24 cellular contexts compared by ENCODE assay signal in the genomic region with DNA sequence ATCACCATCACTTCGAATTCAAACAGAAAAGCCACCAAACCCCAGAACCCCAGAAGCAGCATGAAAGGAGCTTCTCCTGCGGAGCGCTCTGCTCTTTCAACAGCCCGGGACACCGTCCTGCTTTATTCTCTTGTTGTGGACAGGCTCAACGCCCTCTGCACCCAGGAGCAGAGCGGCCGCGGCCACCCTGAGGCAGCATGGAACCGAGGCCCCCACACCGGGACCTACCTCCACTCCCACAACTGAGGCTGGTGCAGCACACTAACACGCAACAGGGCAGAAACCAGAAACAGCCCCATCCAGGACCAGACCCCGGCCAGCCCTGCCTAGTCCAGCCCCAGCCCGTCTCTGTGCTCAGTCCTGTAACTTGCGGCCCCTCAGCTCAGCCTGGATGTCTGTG. TPM values are rescaled to one million over a fixed set of nuclear protein-coding genes. Genes with fewer than 3 reads are reported as not detected.
A peak's percentile ranks its signal among the peaks of the same experiment; 100 is the strongest.
DNase-seq lines count a peak whose midpoint lies in the region; ATAC-seq and TF ChIP-seq lines count a peak whose summit lies in the region.
"Had no signal": no experiment of that assay in that cellular context is flagged by ENCODE, and none has a peak within 500 bp of the region (broad histone marks: within the 10 kb centered on the region; RNA-seq: fewer than 3 reads in every experiment).

No MANE protein-coding gene starts in this region.

- CTCF ChIA-PET in WTC11 (lab: Charles Lee) = interaction anchor here (0.6 to 1.3 kb wide), 3 partner anchors 118 to 1287 kb away, joined by 3 to 5 read pairs (median 4); no protein-coding TSS in a partner anchor

- no peak overlapping the region for H3K27ac ChIP-seq in endodermal cell (ENCODE audit: low read depth, low read length)
- no peak overlapping the region for H3K27ac ChIP-seq in trophoblast cell (ENCODE audit: low read depth, low read length)
- H3K27ac ChIP-seq: KMS-11, SJCRH30 had no signal

- H3K9me3 Mint-ChIP-seq in WTC11 = no peaks in the 10 kb centered on the region
- H3K9me3 Mint-ChIP-seq in endodermal cell = no peaks in the 10 kb centered on the region
- no peaks in the 10 kb centered on the region for H3K9me3 Mint-ChIP-seq in activated naive CD4-positive, alpha-beta T cell treated with anti-CD3 and anti-CD28 coated beads, Interleukin-2, amount 50 U/mL, for 72 hours
- H3K9me3 Mint-ChIP-seq: CD4-positive, alpha-beta T cell had no signal

- no peak overlapping the region for H3K18ac ChIP-seq in trophoblast cell (ENCODE audit: low read length)

- no peak overlapping the region for H2BK120ac ChIP-seq in trophoblast cell (ENCODE audit: insufficient read depth, low read length, poor library complexity)

- no peak overlapping the region for H2BK5ac ChIP-seq in trophoblast cell (ENCODE audit: low read depth, low read length, poor library complexity)

- H4K91ac ChIP-seq in trophoblast cell (ENCODE audit: low read depth, low read length) = no peak overlapping the region

- H4K12ac ChIP-seq in trophoblast cell (ENCODE audit: low read depth, low read length) = no peak overlapping the region

- no peaks in the 10 kb centered on the region for H3K27me3 Mint-ChIP-seq in WTC11 (ENCODE audit: low read depth)
- no peaks in the 10 kb centered on the region for H3K27me3 Mint-ChIP-seq in endodermal cell (ENCODE audit: insufficient read depth)
- H3K27me3 Mint-ChIP-seq: CD4-positive, alpha-beta T cell had no signal

- no peak overlapping the region for H2AFZ ChIP-seq in trophoblast cell (ENCODE audit: insufficient read depth, low read length, poor library complexity)

- H3K27me3 ChIP-seq in endodermal cell (ENCODE audit: control insufficient read depth, insufficient read depth, low read length, poor library complexity, severe bottlenecking) (no peaks in the 10 kb centered on the region), trophoblast cell (ENCODE audit: insufficient read depth, low read length) (no peaks in the 10 kb centered on the region)
- H3K27me3 ChIP-seq: BLaER1 treated with 17β-estradiol and CSF1 and Interleukin-3, amounts not matched to agents 10 nM and 100 nM; SJCRH30 had no signal

- H2AK5ac ChIP-seq in trophoblast cell (ENCODE audit: low read length) = no peak overlapping the region

- no peak overlapping the region for H3K9ac ChIP-seq in endodermal cell (ENCODE audit: extremely low read depth, low read length, poor library complexity, severe bottlenecking)
- H3K9ac ChIP-seq in trophoblast cell (ENCODE audit: low read length) = no peak overlapping the region
- H3K9ac ChIP-seq: KMS-11 had no signal

- no peak overlapping the region for H3K23ac ChIP-seq in trophoblast cell (ENCODE audit: low read length)

- ATAC-seq in WTC11 (no peak), HG03460 (IDR thresholded peaks at IDR 0.05; ENCODE audit: unreplicated experiment) (no peak), GM18517 (IDR thresholded peaks at IDR 0.05; ENCODE audit: unreplicated experiment) (no peak)
- ATAC-seq in activated naive CD4-positive, alpha-beta T cell treated with anti-CD3 and anti-CD28 coated beads, Interleukin-2, amount 50 U/mL, for 72 hours = no peak
- ATAC-seq: PC-3, Right ventricle myocardium inferior, SK-N-SH treated with all-trans-retinoic acid at 6 μM for 48 hours had no signal

- H4K8ac ChIP-seq in trophoblast cell (ENCODE audit: low read depth, low read length) = no peak overlapping the region

- POLR2A ChIA-PET in WTC11 (lab: Charles Lee) = no interaction called here

- H3K4me3 ChIP-seq in endodermal cell (ENCODE audit: low read length) = no peak overlapping the region
- no peak overlapping the region for H3K4me3 ChIP-seq in trophoblast cell (ENCODE audit: low read depth, low read length)
- H3K4me3 ChIP-seq: BLaER1 treated with 17β-estradiol and CSF1 and Interleukin-3, amounts not matched to agents 10 nM and 100 nM; SJCRH30 had no signal

- H3K9me3 ChIP-seq in endodermal cell (ENCODE audit: control insufficient read depth, low read length) = no peaks in the 10 kb centered on the region
- no peaks in the 10 kb centered on the region for H3K9me3 ChIP-seq in trophoblast cell (ENCODE audit: insufficient read depth, low read depth, low read length)
- H3K9me3 ChIP-seq: BLaER1 treated with 17β-estradiol and CSF1 and Interleukin-3, amounts not matched to agents 10 nM and 100 nM; SJCRH30 had no signal

- H3K4me1 Mint-ChIP-seq in WTC11 (peaks cover 15% of the 10 kb centered on the region), endodermal cell (no peaks in the 10 kb centered on the region)

- H3K27ac Mint-ChIP-seq in WTC11 = peak overlapping the region; percentile 49; the same call in 1 of the 2 replicates
- peak overlapping the region; percentile 7 for H3K27ac Mint-ChIP-seq in endodermal cell
- H3K27ac Mint-ChIP-seq in activated naive CD4-positive, alpha-beta T cell treated with anti-CD3 and anti-CD28 coated beads, Interleukin-2, amount 50 U/mL, for 72 hours = peak overlapping the region in 1 of 2 donors; percentile 81
- H3K27ac Mint-ChIP-seq: CD4-positive, alpha-beta T cell had no signal

- TF ChIP-seq CTCF in WTC11 (IDR thresholded peaks at IDR 0.05) (no peak), endodermal cell (conservative IDR thresholded peaks at IDR 0.05) (no peak)

- H3K36me3 Mint-ChIP-seq in WTC11 = peaks cover 10% of the 10 kb centered on the region
- peaks cover 28% of the 10 kb centered on the region for H3K36me3 Mint-ChIP-seq in endodermal cell (ENCODE audit: low read depth)
- H3K36me3 Mint-ChIP-seq in activated naive CD4-positive, alpha-beta T cell treated with anti-CD3 and anti-CD28 coated beads, Interleukin-2, amount 50 U/mL, for 72 hours = no peaks in the 10 kb centered on the region

- no peaks in the 10 kb centered on the region for H3K79me1 ChIP-seq in trophoblast cell (ENCODE audit: low read length)

- H3K14ac ChIP-seq in trophoblast cell (ENCODE audit: low read length) = no peak overlapping the region

- H3K79me2 ChIP-seq in trophoblast cell (ENCODE audit: control insufficient read depth, insufficient read depth, low read length, poor library complexity) = peaks cover 37% of the 10 kb centered on the region

- DNase-seq in D341Med (ENCODE audit: low spot score) (peak; percentile 22), WTC11 (ENCODE audit: low spot score) (no peak), endodermal cell (no peak), trophoblast cell (no peak)
- DNase-seq in activated naive CD4-positive, alpha-beta T cell treated with anti-CD3 and anti-CD28 coated beads, Interleukin-2, amount 50 U/mL, for 72 hours (ENCODE audit: low spot score in 2 of 2) = no peak
- DNase-seq: CD4-positive, alpha-beta T cell; DMS53; H7; IMR-90; MM.1S; NCI-H2029; NCI-H446 treated with DMSO at 0.1 percent for 48 hours; NCI-H526; NCI-H82; NK-92 treated with Interleukin-12 subunit alpha and Interleukin-12 subunit beta, amount 100 ng/mL, for 24 hours; PC-3; SJCRH30 had no signal

- no peak overlapping the region for H2BK12ac ChIP-seq in trophoblast cell (ENCODE audit: low read length)

- H3K36me3 ChIP-seq in endodermal cell (ENCODE audit: control insufficient read depth, insufficient read depth, low read length) = peaks cover 38% of the 10 kb centered on the region
- peaks cover 32 to 37% of the 10 kb centered on the region in 2 experiments for H3K36me3 ChIP-seq in trophoblast cell (ENCODE audit: control insufficient read depth in 1 of 2, insufficient read depth in 2 of 2, low read length in 2 of 2)

- H3K4me1 ChIP-seq in endodermal cell (ENCODE audit: control insufficient read depth, insufficient read depth, low read length) (no peaks in the 10 kb centered on the region), trophoblast cell (ENCODE audit: control insufficient read depth in 1 of 2, insufficient read depth in 2 of 2, low read length in 2 of 2) (no peaks in the 10 kb centered on the region)
- H3K4me1 ChIP-seq: SJCRH30 had no signal

- no peak overlapping the region for H3K4me2 ChIP-seq in trophoblast cell (ENCODE audit: low read length)
- H3K4me2 ChIP-seq: KMS-11 had no signal

- H3K4me3 Mint-ChIP-seq in WTC11 (no peak overlapping the region), endodermal cell (no peak overlapping the region)
- H3K4me3 Mint-ChIP-seq: CD4-positive, alpha-beta T cell had no signal

- H3K4ac ChIP-seq in trophoblast cell (ENCODE audit: low read depth, low read length) = peak overlapping the region; percentile 28

- 97 to 100% methylated on average over 6 to 15 of the region's 15 CpGs for WGBS in endodermal cell (ENCODE audit: insufficient coverage in 1 of 2, insufficient read length in 1 of 2), 2 experiments
- WGBS in trophoblast cell (ENCODE audit: extremely low coverage, insufficient coverage, insufficient read length) = no CpG with 5 or more reads among the region's 15 CpGs

RNA-seq across cellular contexts. Expression of gene AP3D1, which starts 7.2 kb away (rescaled TPM):
- 160 to 190 TPM (median 163 TPM) in 3 replicates for total RNA-seq in WTC11 (2021)
- 100 to 1,000 TPM; 162 to 181 TPM for total RNA-seq in endodermal cell
- 115 TPM for polyA plus RNA-seq in endodermal cell (2013, experiment 1 of 2)
- polyA plus RNA-seq in endodermal cell (2013, experiment 2 of 2) = 103 TPM
- polyA plus RNA-seq in trophoblast cell (2013) = 96.9 and 101 TPM in 2 replicates
- 10 to 100 TPM; 83.5 to 91.7 TPM for total RNA-seq in activated naive CD4-positive, alpha-beta T cell treated with anti-CD3 and anti-CD28 coated beads, Interleukin-2, amount 50 U/mL, for 72 hours

RNA-seq across cellular contexts. Expression of gene DOT1L, which starts 19.5 kb away (rescaled TPM):
- total RNA-seq in WTC11 (2021) (99.2 to 111 TPM (median 103 TPM) in 3 replicates), endodermal cell (100 to 1,000 TPM in 1 of 2 donors, 10 to 100 TPM in 1; 84.3 to 102 TPM)
- 78.1 TPM for polyA plus RNA-seq in endodermal cell (2013, experiment 1 of 2)
- polyA plus RNA-seq in endodermal cell (2013, experiment 2 of 2) = 65.1 TPM
- polyA plus RNA-seq in trophoblast cell (2013) = 18.1 and 18.3 TPM in 2 replicates
- 100 to 1,000 TPM in 1 of 2 donors, 10 to 100 TPM in 1; 64.2 to 154 TPM for total RNA-seq in activated naive CD4-positive, alpha-beta T cell treated with anti-CD3 and anti-CD28 coated beads, Interleukin-2, amount 50 U/mL, for 72 hours

RNA-seq across cellular contexts. Expression of gene IZUMO4, which starts 47.5 kb away (rescaled TPM):
- total RNA-seq in WTC11 (2021) (0.73 to 1.9 TPM (median 1.8 TPM) in 3 replicates), endodermal cell (1 to 10 TPM; 4.3 to 5.4 TPM)
- polyA plus RNA-seq in endodermal cell (2013, experiment 1 of 2) = 4.3 TPM
- polyA plus RNA-seq in endodermal cell (2013, experiment 2 of 2) = 4.6 TPM
- polyA plus RNA-seq in trophoblast cell (2013) = 1.2 and 1.5 TPM in 2 replicates
- 100 to 1,000 TPM in 1 of 2 donors, 10 to 100 TPM in 1; 29.7 to 105 TPM for total RNA-seq in activated naive CD4-positive, alpha-beta T cell treated with anti-CD3 and anti-CD28 coated beads, Interleukin-2, amount 50 U/mL, for 72 hours
- total RNA-seq: Daoy had no signal

RNA-seq across cellular contexts. Expression of gene MOB3A, which starts 48.1 kb away (rescaled TPM):
- total RNA-seq in WTC11 (2021) (8.1 to 9.8 TPM (median 9.6 TPM) in 3 replicates), endodermal cell (10 to 100 TPM; 20.9 to 21.8 TPM)
- 16.9 TPM for polyA plus RNA-seq in endodermal cell (2013, experiment 1 of 2)
- 15.9 TPM for polyA plus RNA-seq in endodermal cell (2013, experiment 2 of 2)
- 34.5 and 34.8 TPM in 2 replicates for polyA plus RNA-seq in trophoblast cell (2013)
- total RNA-seq in activated naive CD4-positive, alpha-beta T cell treated with anti-CD3 and anti-CD28 coated beads, Interleukin-2, amount 50 U/mL, for 72 hours = 100 to 1,000 TPM in 1 of 2 donors, 10 to 100 TPM in 1; 91.8 to 183 TPM

Comparison
In these comparisons a context has a peak if more than half of its experiments do, and no peak if none do; other contexts are left out.
1. RNA of gene IZUMO4, which starts 47.5 kb away (total RNA-seq): 29.7 to 105 TPM in activated naive CD4-positive, alpha-beta T cell treated with anti-CD3 and anti-CD28 coated beads, Interleukin-2, amount 50 U/mL, for 72 hours; 4.3 to 5.4 TPM in endodermal cell and 0.73 to 1.9 TPM in WTC11; every median in the first group is over 4 times any median in the second.